ENCODE assay signal across 17 cellular contexts in genomic region chr2:132400169-132400900, GRCh38. TPM values are rescaled to one million over a fixed set of nuclear protein-coding genes. Genes with fewer than 3 reads are reported as not detected.
DNase-seq lines count a peak whose midpoint lies in the region; ATAC-seq and TF ChIP-seq lines count a peak whose summit lies in the region.
"Had no signal": no experiment of that assay in that cellular context is flagged by ENCODE, and none has a peak within 500 bp of the region (broad histone marks: within the 10 kb centered on the region; RNA-seq: fewer than 3 reads in every experiment).

No MANE protein-coding gene starts in this region.

- TF ChIP-seq CTCF in left ventricle myocardium inferior (IDR thresholded peaks at IDR 0.05; ENCODE audit: borderline replicate concordance) (no peak), RWPE1 (conservative IDR thresholded peaks at IDR 0.05; ENCODE audit: low read depth) (no peak)

- ATAC-seq in left cardiac atrium (peak; percentile 71 to 95), HG03378 (IDR thresholded peaks at IDR 0.05; ENCODE audit: unreplicated experiment) (no peak)
- ATAC-seq: activated CD8-positive, alpha-beta memory T cell treated with anti-CD3 and anti-CD28 coated beads, Interleukin-2, amount 10 ng/mL, durations not matched to agents 7 days and 5 days; lower lobe of right lung; upper lobe of right lung had no signal

- no peak overlapping the region for H3K27ac ChIP-seq in left ventricle myocardium inferior (replicated peaks)
- no peak overlapping the region for H3K27ac ChIP-seq in RWPE1
- H3K27ac ChIP-seq: heart left ventricle, lower lobe of right lung, SJSA1, upper lobe of right lung had no signal

- H3K27me3 ChIP-seq in left ventricle myocardium inferior (ENCODE audit: low read depth): peaks cover 11% of the 10 kb centered on the region
- H3K27me3 ChIP-seq: SJSA1, upper lobe of right lung had no signal

- intact Hi-C loops in left cardiac atrium (cut with DNase I): no loop called here
- intact Hi-C loops in left ventricle myocardium inferior (cut with micrococcal nuclease): no loop called here

- no peaks in the 10 kb centered on the region for H3K36me3 ChIP-seq in left ventricle myocardium inferior
- H3K36me3 ChIP-seq: heart left ventricle, lower lobe of right lung, SJSA1, upper lobe of right lung had no signal

- H3K9me3 ChIP-seq in left ventricle myocardium inferior (replicated peaks): peaks cover 2% of the 10 kb centered on the region
- H3K9me3 ChIP-seq: lower lobe of right lung, SJSA1, upper lobe of right lung had no signal

- H3K4me3 ChIP-seq in left ventricle myocardium inferior: no peak overlapping the region
- H3K4me3 ChIP-seq: heart left ventricle, lower lobe of right lung, SJSA1, upper lobe of right lung had no signal

- H3K4me1 ChIP-seq in left ventricle myocardium inferior: no peaks in the 10 kb centered on the region
- H3K4me1 ChIP-seq: heart left ventricle, lower lobe of right lung, SJSA1, upper lobe of right lung had no signal

- DNase-seq in left cardiac atrium (no peak), left ventricle myocardium inferior (no peak), RWPE1 (ENCODE audit: low spot score) (peak; percentile 23), fibroblast of peridontal ligament (ENCODE audit: extremely low read depth) (peak; percentile 44), NCI-H69 (lab: John Stamatoyannopoulos, UW) (no peak), hypothalamus (lab: John Stamatoyannopoulos, UW) (no peak)
- DNase-seq in activated T-cell treated with anti-CD3 and anti-CD28 coated beads, Interleukin-2, amount 50 U/mL, for 48 hours: no peak
- DNase-seq: activated CD8-positive, alpha-beta memory T cell treated with anti-CD3 and anti-CD28 coated beads, Interleukin-2, amount 10 ng/mL, durations not matched to agents 7 days and 5 days; dermis blood vessel endothelial cell; H9; heart left ventricle; lower lobe of right lung; NCI-H1048; nucleus accumbens; upper lobe of right lung had no signal

- CTCF ChIA-PET in RWPE1 (lab: Yijun Ruan, JAX): interaction anchor here (1.0 kb wide), 2 partner anchors 15 to 49 kb away, joined by 3 to 4 read pairs; no protein-coding TSS in a partner anchor

- POLR2A ChIA-PET in RWPE1 (lab: Yijun Ruan, JAX; ENCODE audit: low non-redundant PET): no interaction called here

RNA-seq across cellular contexts. Expression of gene GPR39, which starts 16.3 kb away (rescaled TPM):
- total RNA-seq in left cardiac atrium (under 1 TPM in 1 of 2 donors, not detected in 1; 0.29 TPM), left ventricle myocardium inferior (not detected)
- total RNA-seq: activated CD8-positive, alpha-beta memory T cell treated with anti-CD3 and anti-CD28 coated beads, Interleukin-2, amount 10 ng/mL, durations not matched to agents 7 days and 5 days; heart left ventricle had no signal

Comparison
In these comparisons a context has a peak if more than half of its experiments do, and no peak if none do; other contexts are left out.
1. DNase-seq: peak in RWPE1 (single experiment) and fibroblast of peridontal ligament (single experiment); none in left cardiac atrium (single experiment), left ventricle myocardium inferior (single experiment), NCI-H69 (single experiment), activated T-cell treated with anti-CD3 and anti-CD28 coated beads, Interleukin-2, amount 50 U/mL, for 48 hours (0 of 2) and hypothalamus (0 of 51).